ENCODE assay signal across 11 cellular contexts in genomic region chr17:6071528-6072065, GRCh38. TPM values are rescaled to one million over a fixed set of nuclear protein-coding genes. Genes with fewer than 3 reads are reported as not detected.
A peak's percentile ranks its signal among the peaks of the same experiment; 100 is the strongest.
DNase-seq lines count a peak whose midpoint lies in the region; ATAC-seq and TF ChIP-seq lines count a peak whose summit lies in the region.
"Had no signal": no experiment of that assay in that cellular context is flagged by ENCODE, and none has a peak within 500 bp of the region (broad histone marks: within the 10 kb centered on the region; RNA-seq: fewer than 3 reads in every experiment).

No MANE protein-coding gene starts in this region.

- DNase-seq in activated naive CD8-positive, alpha-beta T cell treated with anti-CD3 and anti-CD28 coated beads, Interleukin-2, amount 50 U/mL, for 24 hours = no peak
- DNase-seq in suprapubic skin (ENCODE audit: low spot score in 2 of 2) (no peak), MG63 (no peak)
- DNase-seq: DMS79, NCI-H1930, T1000 had no signal

- peaks cover 30% of the 10 kb centered on the region for H3K4me1 ChIP-seq in ectodermal cell (ENCODE audit: control insufficient read depth, insufficient read depth, low read length)
- H3K4me1 ChIP-seq in muscle layer of duodenum (ENCODE audit: control insufficient read depth in 1 of 2, insufficient read depth in 2 of 2, low read length in 2 of 2) = peaks cover 0 to 9% of the 10 kb centered on the region in 2 donors
- peaks cover 19% of the 10 kb centered on the region for H3K4me1 ChIP-seq in suprapubic skin

- H3K9me3 Mint-ChIP-seq in activated naive CD8-positive, alpha-beta T cell (ENCODE audit: low read depth) = no peaks in the 10 kb centered on the region
- no peaks in the 10 kb centered on the region for H3K9me3 Mint-ChIP-seq in activated naive CD8-positive, alpha-beta T cell treated with anti-CD3 and anti-CD28 coated beads, Interleukin-2, amount 50 U/mL, for 24 hours

- H3K4me3 ChIP-seq in ectodermal cell (ENCODE audit: insufficient read depth, low read depth, low read length) (peak overlapping the region; percentile 76), muscle layer of duodenum (ENCODE audit: low read depth in 1 of 2, low read length in 2 of 2) (peak overlapping the region; percentile 64 to 68), suprapubic skin (peak overlapping the region; percentile 61), MG63 (no peak overlapping the region)

- WGBS in ectodermal cell, 2 experiments = 53 to 58% methylated on average over 7 of the region's 7 CpGs
- WGBS in suprapubic skin = 63% methylated on average over 3 of the region's 7 CpGs

- no peak for TF ChIP-seq POLR2A in suprapubic skin (IDR thresholded peaks at IDR 0.05)

- no peak overlapping the region for H3K27ac Mint-ChIP-seq in activated naive CD8-positive, alpha-beta T cell
- H3K27ac Mint-ChIP-seq in activated naive CD8-positive, alpha-beta T cell treated with anti-CD3 and anti-CD28 coated beads, Interleukin-2, amount 50 U/mL, for 24 hours = no peak overlapping the region

- no peak for TF ChIP-seq EP300 in suprapubic skin (IDR thresholded peaks at IDR 0.05)

- H3K36me3 ChIP-seq in ectodermal cell (ENCODE audit: control insufficient read depth, insufficient read depth, low read length) (peaks cover 2% of the 10 kb centered on the region), muscle layer of duodenum (ENCODE audit: control insufficient read depth in 1 of 2, insufficient read depth in 2 of 2, low read length in 2 of 2) (no peaks in the 10 kb centered on the region), suprapubic skin (no peaks in the 10 kb centered on the region), MG63 (no peaks in the 10 kb centered on the region)

- H3K36me3 Mint-ChIP-seq in activated naive CD8-positive, alpha-beta T cell = no peaks in the 10 kb centered on the region
- H3K36me3 Mint-ChIP-seq in activated naive CD8-positive, alpha-beta T cell treated with anti-CD3 and anti-CD28 coated beads, Interleukin-2, amount 50 U/mL, for 24 hours (ENCODE audit: low read depth) = no peaks in the 10 kb centered on the region

- TF ChIP-seq CTCF in suprapubic skin (IDR thresholded peaks at IDR 0.05) = no peak

- H3K27me3 Mint-ChIP-seq in activated naive CD8-positive, alpha-beta T cell = peaks cover 42% of the 10 kb centered on the region
- peaks cover 70% of the 10 kb centered on the region for H3K27me3 Mint-ChIP-seq in activated naive CD8-positive, alpha-beta T cell treated with anti-CD3 and anti-CD28 coated beads, Interleukin-2, amount 50 U/mL, for 24 hours

- no peaks in the 10 kb centered on the region for H3K9me3 ChIP-seq in ectodermal cell (ENCODE audit: control insufficient read depth, low read length)
- H3K9me3 ChIP-seq in muscle layer of duodenum (ENCODE audit: control insufficient read depth in 1 of 2, low read length in 2 of 2) = no peaks in the 10 kb centered on the region
- no peaks in the 10 kb centered on the region for H3K9me3 ChIP-seq in suprapubic skin
- H3K9me3 ChIP-seq in MG63 = no peaks in the 10 kb centered on the region

- peaks cover 16% of the 10 kb centered on the region for H3K4me1 Mint-ChIP-seq in activated naive CD8-positive, alpha-beta T cell (ENCODE audit: low read depth)
- H3K4me1 Mint-ChIP-seq in activated naive CD8-positive, alpha-beta T cell treated with anti-CD3 and anti-CD28 coated beads, Interleukin-2, amount 50 U/mL, for 24 hours = peaks cover 7% of the 10 kb centered on the region

- peak overlapping the region; percentile 68 for H3K4me3 Mint-ChIP-seq in activated naive CD8-positive, alpha-beta T cell
- H3K4me3 Mint-ChIP-seq in activated naive CD8-positive, alpha-beta T cell treated with anti-CD3 and anti-CD28 coated beads, Interleukin-2, amount 50 U/mL, for 24 hours = no peak overlapping the region

- no peak for ATAC-seq in activated naive CD8-positive, alpha-beta T cell treated with anti-CD3 and anti-CD28 coated beads, Interleukin-2, amount 50 U/mL, for 24 hours
- ATAC-seq in HG03159 (IDR thresholded peaks at IDR 0.05; ENCODE audit: unreplicated experiment) = no peak
- no peak for ATAC-seq in HG02610 (IDR thresholded peaks at IDR 0.05; ENCODE audit: unreplicated experiment)

- H3K27me3 ChIP-seq in ectodermal cell (ENCODE audit: control insufficient read depth, insufficient read depth, low read length, poor library complexity, severe bottlenecking) (peaks cover 26% of the 10 kb centered on the region), muscle layer of duodenum (ENCODE audit: low read depth, low read length) (peaks cover 15% of the 10 kb centered on the region), suprapubic skin (peaks cover 81% of the 10 kb centered on the region), MG63 (peaks cover 11% of the 10 kb centered on the region)

- no peak overlapping the region for H3K27ac ChIP-seq in ectodermal cell (ENCODE audit: insufficient read depth, low read depth, low read length, poor library complexity, severe bottlenecking)
- no peak overlapping the region for H3K27ac ChIP-seq in muscle layer of duodenum (ENCODE audit: low read length)
- no peak overlapping the region for H3K27ac ChIP-seq in suprapubic skin

RNA-seq across cellular contexts. Expression of gene WSCD1, which starts 1.4 kb away (rescaled TPM):
- 60.7 TPM for polyA plus RNA-seq in ectodermal cell (2013, experiment 1 of 4)
- 74.9 TPM for polyA plus RNA-seq in ectodermal cell (2013, experiment 2 of 4)
- 48.0 TPM for polyA plus RNA-seq in ectodermal cell (2013, experiment 3 of 4)
- polyA plus RNA-seq in ectodermal cell (2013, experiment 4 of 4) = 53.9 TPM
- total RNA-seq in suprapubic skin = 1 to 10 TPM in 3 of 4 donors, under 1 TPM in 1; 0.76 to 4.9 (median 1.6) TPM
- 0.42 and 1.1 TPM in 2 replicates for total RNA-seq in MG63 (2014; rRNA removed; shearing (Covaris generic); ENCODE audit: low replicate concordance)
